In the genomic region with DNA sequence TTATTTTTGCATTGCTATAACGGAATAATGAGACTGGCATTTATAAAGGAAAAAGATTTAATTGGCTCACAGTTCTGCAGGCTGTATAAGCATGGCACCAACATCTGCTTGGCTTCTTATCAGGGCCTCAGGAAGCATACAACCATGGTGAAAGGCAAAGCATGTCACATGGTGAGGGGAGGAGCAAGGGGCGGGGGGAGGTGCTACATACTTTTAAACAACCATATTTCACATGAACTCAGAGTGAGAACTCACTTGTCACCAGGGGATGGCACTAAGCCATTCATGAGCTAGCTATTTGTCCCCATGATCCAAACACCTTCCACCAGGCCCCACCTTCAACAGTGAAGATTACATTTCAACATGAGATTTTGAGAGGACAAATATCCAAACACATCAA, we compare ENCODE assay signal across 14 cellular contexts.
DNase-seq lines count a peak whose midpoint lies in the region; ATAC-seq and TF ChIP-seq lines count a peak whose summit lies in the region.
"Had no signal": no experiment of that assay in that cellular context is flagged by ENCODE, and none has a peak within 500 bp of the region (broad histone marks: within the 10 kb centered on the region; RNA-seq: fewer than 3 reads in every experiment).

No MANE protein-coding gene starts in this region.

- intact Hi-C loops in PC-3 (cut with micrococcal nuclease) = no loop called here

- no TSS peak for BruUV-seq in PC-3 (replicated peaks; lab: Mats Ljungman, UMichigan)

- H3K4me1 Mint-ChIP-seq in progenitor cell of endocrine pancreas (ENCODE audit: low read depth) = no peaks in the 10 kb centered on the region
- H3K4me1 Mint-ChIP-seq: nephron had no signal

- WGBS in hepatocyte (ENCODE audit: low lambda C conversion rate, missing lambda C conversion rate) = 84% methylated on average over 2 of the region's 2 CpGs

- TF ChIP-seq CTCF in PC-3 (conservative IDR thresholded peaks at IDR 0.05; ENCODE audit: low read depth, low read length) (no peak), hepatocyte (IDR thresholded peaks at IDR 0.05; ENCODE audit: poor library complexity) (no peak), progenitor cell of endocrine pancreas (IDR thresholded peaks at IDR 0.05; ENCODE audit: unreplicated experiment) (no peak), omental fat pad (IDR thresholded peaks at IDR 0.05) (no peak)

- H3K27ac ChIP-seq in PC-3 (ENCODE audit: low read length) (no peak overlapping the region), hepatocyte (no peak overlapping the region)
- H3K27ac ChIP-seq: tibial nerve had no signal

- H3K36me3 ChIP-seq in PC-3 (ENCODE audit: low read depth, low read length) (no peaks in the 10 kb centered on the region), hepatocyte (replicated peaks; ENCODE audit: insufficient read depth, low read depth) (no peaks in the 10 kb centered on the region)

- H3K4me3 Mint-ChIP-seq in progenitor cell of endocrine pancreas (ENCODE audit: low read depth) = no peak overlapping the region
- H3K4me3 Mint-ChIP-seq: activated naive CD8-positive, alpha-beta T cell treated with anti-CD3 and anti-CD28 coated beads, Interleukin-2, amount 10 ng/mL, durations not matched to agents 7 days and 5 days; nephron had no signal

- H3K4me3 ChIP-seq in PC-3 (ENCODE audit: low read length) = no peak overlapping the region
- H3K4me3 ChIP-seq in hepatocyte = no peak overlapping the region
- H3K4me3 ChIP-seq: tibial nerve had no signal

- no peaks in the 10 kb centered on the region for H3F3A ChIP-seq in PC-3 (ENCODE audit: low read length, unreplicated experiment)

- H3K4me2 ChIP-seq in PC-3 (ENCODE audit: low read length) (no peak overlapping the region), hepatocyte (no peak overlapping the region)

- ATAC-seq in PC-3 (no peak), GM18498 (IDR thresholded peaks at IDR 0.05; ENCODE audit: unreplicated experiment) (no peak), omental fat pad (ENCODE audit: low FRiP score) (no peak)
- ATAC-seq: left cardiac atrium had no signal

- H3K9me3 Mint-ChIP-seq in progenitor cell of endocrine pancreas (ENCODE audit: low read depth) = no peaks in the 10 kb centered on the region
- H3K9me3 Mint-ChIP-seq: activated naive CD8-positive, alpha-beta T cell treated with anti-CD3 and anti-CD28 coated beads, Interleukin-2, amount 10 ng/mL, durations not matched to agents 7 days and 5 days; nephron had no signal

- DNase-seq in NCI-H82 (lab: John Stamatoyannopoulos, UW) (peak; percentile 51), NCI-H82 treated with DMSO at 0.1 percent for 48 hours (lab: John Stamatoyannopoulos, UW; ENCODE audit: unreplicated experiment) (no peak), H4 (ENCODE audit: low spot score) (peak; percentile 25), PC-3 (peak; percentile 21), hepatocyte (ENCODE audit: low spot score) (peak; percentile 6), progenitor cell of endocrine pancreas (ENCODE audit: low spot score, unreplicated experiment) (no peak), omental fat pad (ENCODE audit: low spot score) (no peak)
- DNase-seq: activated naive CD8-positive, alpha-beta T cell treated with anti-CD3 and anti-CD28 coated beads, Interleukin-2, amount 10 ng/mL, durations not matched to agents 7 days and 5 days; left cardiac atrium; NCI-H1105 treated with DMSO at 0.1 percent for 48 hours; NCI-H774 had no signal

- H3K9me2 ChIP-seq in PC-3 (replicated peaks; ENCODE audit: low read length) (no peaks in the 10 kb centered on the region), hepatocyte (replicated peaks; ENCODE audit: insufficient read depth) (no peaks in the 10 kb centered on the region)

- CTCF ChIA-PET in PC-3 (lab: Charles Lee) = no interaction called here

- H3K4me1 ChIP-seq in PC-3 (ENCODE audit: insufficient read depth, low read length) = no peaks in the 10 kb centered on the region
- H3K4me1 ChIP-seq in hepatocyte (ENCODE audit: insufficient read depth) = peaks cover 5% of the 10 kb centered on the region
- H3K4me1 ChIP-seq: tibial nerve had no signal

- H3K79me2 ChIP-seq in PC-3 (ENCODE audit: low read length) = no peaks in the 10 kb centered on the region
- no peaks in the 10 kb centered on the region for H3K79me2 ChIP-seq in hepatocyte

- no peaks in the 10 kb centered on the region for H4K20me1 ChIP-seq in PC-3 (ENCODE audit: low read length)
- no peaks in the 10 kb centered on the region for H4K20me1 ChIP-seq in hepatocyte (ENCODE audit: insufficient read depth, poor library complexity, severe bottlenecking)

- no peaks in the 10 kb centered on the region for H3K36me3 Mint-ChIP-seq in progenitor cell of endocrine pancreas (ENCODE audit: insufficient read depth)

- POLR2A ChIA-PET in PC-3 (lab: Charles Lee; ENCODE audit: unreplicated experiment) = no interaction called here

- H2AFZ ChIP-seq in PC-3 (ENCODE audit: low read length) = no peak overlapping the region
- no peak overlapping the region for H2AFZ ChIP-seq in hepatocyte

- no peaks in the 10 kb centered on the region for H3K9me3 ChIP-seq in PC-3 (ENCODE audit: low read length)
- no peaks in the 10 kb centered on the region for H3K9me3 ChIP-seq in hepatocyte (ENCODE audit: low read depth)

- H3K9ac ChIP-seq in PC-3 (ENCODE audit: low read length) = no peak overlapping the region

- H3K27me3 ChIP-seq in PC-3 (ENCODE audit: low read length) = no peaks in the 10 kb centered on the region
- no peaks in the 10 kb centered on the region for H3K27me3 ChIP-seq in hepatocyte
- H3K27me3 ChIP-seq: tibial nerve had no signal

- H3K27me3 Mint-ChIP-seq in progenitor cell of endocrine pancreas = no peaks in the 10 kb centered on the region
- H3K27me3 Mint-ChIP-seq: activated naive CD8-positive, alpha-beta T cell treated with anti-CD3 and anti-CD28 coated beads, Interleukin-2, amount 10 ng/mL, durations not matched to agents 7 days and 5 days had no signal

- no peak overlapping the region for H3K27ac Mint-ChIP-seq in progenitor cell of endocrine pancreas
- H3K27ac Mint-ChIP-seq: activated naive CD8-positive, alpha-beta T cell treated with anti-CD3 and anti-CD28 coated beads, Interleukin-2, amount 10 ng/mL, durations not matched to agents 7 days and 5 days; nephron had no signal

Comparison
In these comparisons a context has a peak if more than half of its experiments do, and no peak if none do; other contexts are left out.
1. DNase-seq: peak in NCI-H82 (single experiment), H4 (single experiment), PC-3 (single experiment) and hepatocyte (single experiment); none in NCI-H82 treated with DMSO at 0.1 percent for 48 hours (single experiment), progenitor cell of endocrine pancreas (single experiment) and omental fat pad (single experiment).